1 cellular context compared by ENCODE assay signal in the genomic region with DNA sequence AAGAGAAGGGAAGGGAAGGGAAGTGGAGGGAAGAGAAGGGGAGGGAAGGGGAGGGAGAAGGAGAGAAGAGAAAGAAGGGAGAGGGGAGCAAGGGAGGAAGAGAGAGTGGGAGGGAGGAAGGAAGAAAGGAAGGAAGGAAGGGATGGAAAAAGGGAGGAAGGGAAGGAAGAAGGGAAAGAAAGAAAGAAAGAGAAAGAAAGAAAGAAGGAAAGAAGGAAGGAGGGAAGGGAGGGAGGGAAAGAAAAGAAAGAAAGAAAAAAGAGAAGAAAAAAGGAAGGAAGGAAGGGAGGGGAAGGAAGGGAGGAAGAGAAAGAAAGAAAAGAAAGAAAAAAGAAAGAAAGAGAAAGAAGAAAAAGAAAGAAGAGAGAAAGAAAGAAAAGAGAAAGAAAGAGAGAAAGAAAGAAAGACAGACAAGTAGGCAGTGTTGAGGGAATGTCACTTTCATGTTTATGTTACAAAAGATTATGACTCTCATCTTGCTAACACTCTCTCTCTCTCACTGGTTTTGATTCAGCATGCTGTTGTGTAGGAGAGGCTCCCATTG.
A peak's percentile ranks its signal among the peaks of the same experiment; 100 is the strongest.
TF ChIP-seq lines count a peak whose summit lies in the region.

No MANE protein-coding gene starts in this region.

TF ChIP-seq in HepG2, 621 proteins besides CTCF, POLR2A, EP300 and RAD21 (continued from another document):
- TF ChIP-seq LCORL (IDR thresholded peaks at IDR 0.05) (0 out of 2 replicates have a peak, but pooled peaks have one; percentile 23), LCORL (CRISPR knock-in tag; IDR thresholded peaks at IDR 0.05) (no peak)
